ENCODE assay signal across 2 cellular contexts in genomic region chr7:133861876-133862275, GRCh38.
TF ChIP-seq lines count a peak whose summit lies in the region.

No MANE protein-coding gene starts in this region.

TF ChIP-seq in SK-N-SH, 30 proteins besides CTCF, POLR2A, EP300 and RAD21 (continued from another document):
- TF ChIP-seq USF1 (IDR thresholded peaks at IDR 0.05; ENCODE audit: borderline replicate concordance, low read depth) (no peak), FOXM1 (IDR thresholded peaks at IDR 0.05; ENCODE audit: low read depth) (no peak), PBX3 (IDR thresholded peaks at IDR 0.05) (no peak), ELF1 (IDR thresholded peaks at IDR 0.05) (no peak), TEAD4 (IDR thresholded peaks at IDR 0.05; ENCODE audit: borderline replicate concordance, insufficient read depth) (no peak), TCF12 (IDR thresholded peaks at IDR 0.05) (no peak), YY1 (IDR thresholded peaks at IDR 0.05; ENCODE audit: low read depth) (no peak), NFIC (IDR thresholded peaks at IDR 0.05; ENCODE audit: borderline replicate concordance) (peak; percentile 11; the same call in 1 of the 2 replicates), USF2 (IDR thresholded peaks at IDR 0.05; ENCODE audit: borderline replicate concordance, low read depth, low read length) (no peak), GATA2 (CRISPR knock-in tag; IDR thresholded peaks at IDR 0.05) (peak; percentile 42), MEF2A (IDR thresholded peaks at IDR 0.05; ENCODE audit: borderline replicate concordance, low read depth) (no peak), MXI1 (IDR thresholded peaks at IDR 0.05; ENCODE audit: low read depth, low read length) (no peak), SMC3 (IDR thresholded peaks at IDR 0.05; ENCODE audit: low read depth, low read length) (no peak), REST (IDR thresholded peaks at IDR 0.05; ENCODE audit: low read depth, low read length) (no peak), EZH2phosphoT487 (IDR thresholded peaks at IDR 0.05; ENCODE audit: borderline replicate concordance, low read depth) (no peak), GABPA (IDR thresholded peaks at IDR 0.05; ENCODE audit: low read depth) (no peak)
TF ChIP-seq in SK-N-SH: peak in this region for 4.

TF ChIP-seq in SK-N-SH treated with all-trans-retinoic acid at 6 μM for 48 hours, 23 proteins besides CTCF, POLR2A, EP300 and RAD21 (continued from another document):
- TF ChIP-seq POU6F1 (CRISPR knock-in tag; IDR thresholded peaks at IDR 0.05; ENCODE audit: borderline replicate concordance, low read depth) (no peak), ESRRG (CRISPR knock-in tag; IDR thresholded peaks at IDR 0.05) (no peak), CREB5 (CRISPR knock-in tag; IDR thresholded peaks at IDR 0.05; ENCODE audit: low read depth) (no peak), RARB (CRISPR knock-in tag; IDR thresholded peaks at IDR 0.05) (no peak), ISL1 (CRISPR knock-in tag; IDR thresholded peaks at IDR 0.05) (no peak), ZFP3 (CRISPR knock-in tag; IDR thresholded peaks at IDR 0.05) (no peak), CSRNP3 (CRISPR knock-in tag; IDR thresholded peaks at IDR 0.05) (no peak), TCF4 (CRISPR knock-in tag; IDR thresholded peaks at IDR 0.05; ENCODE audit: borderline replicate concordance) (no peak), ZC3H10 (CRISPR knock-in tag; IDR thresholded peaks at IDR 0.05) (no peak), PPARA (CRISPR knock-in tag; IDR thresholded peaks at IDR 0.05; ENCODE audit: borderline replicate concordance) (no peak), TSHZ2 (CRISPR knock-in tag; IDR thresholded peaks at IDR 0.05) (no peak), SNAI2 (CRISPR knock-in tag; IDR thresholded peaks at IDR 0.05) (no peak), OSR1 (CRISPR knock-in tag; IDR thresholded peaks at IDR 0.05) (no peak), ZNF70 (CRISPR knock-in tag; IDR thresholded peaks at IDR 0.05) (no peak), PATZ1 (CRISPR knock-in tag; IDR thresholded peaks at IDR 0.05; ENCODE audit: borderline replicate concordance) (no peak)
